Comparison of ENCODE assay signal across 19 cellular contexts in genomic region chr2:139773720-139774277, GRCh38.
DNase-seq lines count a peak whose midpoint lies in the region; ATAC-seq and TF ChIP-seq lines count a peak whose summit lies in the region.
"Had no signal": no experiment of that assay in that cellular context is flagged by ENCODE, and none has a peak within 500 bp of the region (broad histone marks: within the 10 kb centered on the region; RNA-seq: fewer than 3 reads in every experiment).

No MANE protein-coding gene starts in this region.

- peaks cover 0 to 8% of the 10 kb centered on the region in 2 experiments; a peak in 2 of 4 replicates for H3K4me1 ChIP-seq in SK-N-SH (ENCODE audit: control insufficient read depth in 1 of 2, insufficient read depth in 2 of 2, low read depth in 1 of 2, low read length in 1 of 2)
- H3K4me1 ChIP-seq: BLaER1, SJCRH30 had no signal

- WGBS in SK-N-SH (ENCODE audit: low lambda C conversion rate): 22% methylated on average over 1 of the region's 1 CpG

- POLR2A ChIA-PET in SK-N-SH (lab: Yijun Ruan, JAX): no interaction called here

- CTCF ChIA-PET in SK-N-SH (lab: Yijun Ruan, JAX): no interaction called here

- no peaks in the 10 kb centered on the region for H3K9me2 ChIP-seq in SK-N-SH

- H3K9ac ChIP-seq in SK-N-SH: no peak overlapping the region
- H3K9ac ChIP-seq: BLaER1, KMS-11 had no signal

- ATAC-seq in HG02852 (IDR thresholded peaks at IDR 0.05; ENCODE audit: unreplicated experiment): no peak
- ATAC-seq: CD8-positive, alpha-beta T cell had no signal

- no peak for TF ChIP-seq CTCF in SK-N-SH (IDR thresholded peaks at IDR 0.05)
- TF ChIP-seq CTCF in retinal pigment epithelial cell (conservative IDR thresholded peaks at IDR 0.05; ENCODE audit: low read depth, low read length): no peak

- TF ChIP-seq EP300 in SK-N-SH (IDR thresholded peaks at IDR 0.05; ENCODE audit: borderline replicate concordance in 1 of 2, low read depth in 1 of 2, low read length in 1 of 2): peak in 1 of 2 experiments; percentile 84; a peak in 2 of 4 replicates

- H3K79me2 ChIP-seq in SK-N-SH (ENCODE audit: insufficient read depth): no peaks in the 10 kb centered on the region

- 0 out of 2 replicates have a peak, but pooled peaks have one; percentile 10 for TF ChIP-seq RAD21 in SK-N-SH (IDR thresholded peaks at IDR 0.05; ENCODE audit: low read length)

- H3K36me3 ChIP-seq in SK-N-SH (replicated peaks in 1 of 2; ENCODE audit: control insufficient read depth in 1 of 2, insufficient read depth in 2 of 2, low read length in 1 of 2): no peaks in the 10 kb centered on the region
- H3K36me3 ChIP-seq: BLaER1, MG63, SJCRH30 had no signal

- H3K27me3 ChIP-seq in SK-N-SH (ENCODE audit: insufficient read depth): no peaks in the 10 kb centered on the region
- H3K27me3 ChIP-seq: BLaER1, MG63, SJCRH30 had no signal

- peak overlapping the region in 1 of 2 experiments; percentile 58; a peak in 1 of 4 replicates for H3K27ac ChIP-seq in SK-N-SH (ENCODE audit: low read depth in 2 of 2, low read length in 1 of 2)
- H3K27ac ChIP-seq: 22Rv1, BLaER1, KMS-11, SJCRH30 had no signal

- no peaks in the 10 kb centered on the region for H3F3A ChIP-seq in SK-N-SH (replicated peaks; ENCODE audit: insufficient read depth)

- DNase-seq in DMS 273 (lab: John Stamatoyannopoulos, UW; ENCODE audit: unreplicated experiment) (peak; percentile 37), DMS 273 treated with DMSO at 0.1 percent for 48 hours (lab: John Stamatoyannopoulos, UW) (no peak), NCI-H1105 (lab: John Stamatoyannopoulos, UW) (peak; percentile 78), SK-N-SH (peak; percentile 27), retinal pigment epithelial cell (ENCODE audit: low read depth) (peak; percentile 79), DMS114 treated with DMSO at 0.1 percent for 48 hours (lab: John Stamatoyannopoulos, UW; ENCODE audit: unreplicated experiment) (no peak), MV-4-11 (lab: John Stamatoyannopoulos, UW) (no peak)
- DNase-seq: CD8-positive, alpha-beta T cell; MG63; NCI-H1417 treated with DMSO at 0.1 percent for 48 hours; NCI-H2029; NCI-H226; NCI-H524 treated with DMSO at 0.1 percent for 48 hours; SJCRH30; T-helper 9 cell had no signal

- H3K4me3 ChIP-seq in SK-N-SH (ENCODE audit: low read depth in 2 of 2, low read length in 1 of 2): no peak overlapping the region
- H3K4me3 ChIP-seq in retinal pigment epithelial cell (ENCODE audit: low read length): no peak overlapping the region
- H3K4me3 ChIP-seq: BLaER1, MG63, SJCRH30 had no signal

- no peak overlapping the region for H2AFZ ChIP-seq in SK-N-SH (ENCODE audit: low read depth)

- H3K4me2 ChIP-seq in SK-N-SH: 0 out of 2 replicates have a peak overlapping the region, but pooled peaks have one; percentile 15
- H3K4me2 ChIP-seq: BLaER1, KMS-11 had no signal

- H3K9me3 ChIP-seq in SK-N-SH: no peaks in the 10 kb centered on the region
- H3K9me3 ChIP-seq: MG63, SJCRH30 had no signal

- H4K20me1 ChIP-seq in SK-N-SH (ENCODE audit: insufficient read depth): no peaks in the 10 kb centered on the region
- H4K20me1 ChIP-seq: BLaER1 had no signal

TF ChIP-seq in SK-N-SH, 30 proteins besides CTCF, POLR2A, EP300 and RAD21:
- TF ChIP-seq CHD2 (IDR thresholded peaks at IDR 0.05; ENCODE audit: low read length, partially characterized antibody): peak; percentile 33
- peak; percentile 95 for TF ChIP-seq GATA2 (CRISPR knock-in tag; IDR thresholded peaks at IDR 0.05)
- no peak for TF ChIP-seq MXI1 (IDR thresholded peaks at IDR 0.05; ENCODE audit: low read depth, low read length)
- no peak for TF ChIP-seq USF1 (IDR thresholded peaks at IDR 0.05; ENCODE audit: borderline replicate concordance, low read depth)
- TF ChIP-seq NFIC (IDR thresholded peaks at IDR 0.05; ENCODE audit: borderline replicate concordance): no peak
- TF ChIP-seq GABPA (IDR thresholded peaks at IDR 0.05; ENCODE audit: low read depth): no peak
- TF ChIP-seq RCOR1 (IDR thresholded peaks at IDR 0.05; ENCODE audit: low read length): peak; percentile 94
- TF ChIP-seq FOXJ3 (CRISPR knock-in tag; IDR thresholded peaks at IDR 0.05): peak; percentile 67
- TF ChIP-seq PBX3 (IDR thresholded peaks at IDR 0.05): no peak
- peak; percentile 16; the same call in 1 of the 2 replicates for TF ChIP-seq TEAD4 (IDR thresholded peaks at IDR 0.05; ENCODE audit: borderline replicate concordance, insufficient read depth)
- TF ChIP-seq EZH2phosphoT487 (IDR thresholded peaks at IDR 0.05; ENCODE audit: borderline replicate concordance, low read depth): no peak
- no peak for TF ChIP-seq REST (IDR thresholded peaks at IDR 0.05; ENCODE audit: low read depth, low read length)
- no peak for TF ChIP-seq RFX5 (IDR thresholded peaks at IDR 0.05; ENCODE audit: low read length)
- TF ChIP-seq TCF12 (IDR thresholded peaks at IDR 0.05): peak; percentile 24; the same call in 1 of the 2 replicates
TF ChIP-seq in SK-N-SH: peak in this region for 6.

Comparison
In these comparisons a context has a peak if more than half of its experiments do, and no peak if none do; other contexts are left out.
1. DNase-seq: peak in DMS 273 (single experiment), NCI-H1105 (single experiment), SK-N-SH (single experiment) and retinal pigment epithelial cell (single experiment); none in DMS 273 treated with DMSO at 0.1 percent for 48 hours (single experiment), DMS114 treated with DMSO at 0.1 percent for 48 hours (single experiment) and MV-4-11 (single experiment).